1 cellular context compared by ENCODE assay signal in the genomic region with DNA sequence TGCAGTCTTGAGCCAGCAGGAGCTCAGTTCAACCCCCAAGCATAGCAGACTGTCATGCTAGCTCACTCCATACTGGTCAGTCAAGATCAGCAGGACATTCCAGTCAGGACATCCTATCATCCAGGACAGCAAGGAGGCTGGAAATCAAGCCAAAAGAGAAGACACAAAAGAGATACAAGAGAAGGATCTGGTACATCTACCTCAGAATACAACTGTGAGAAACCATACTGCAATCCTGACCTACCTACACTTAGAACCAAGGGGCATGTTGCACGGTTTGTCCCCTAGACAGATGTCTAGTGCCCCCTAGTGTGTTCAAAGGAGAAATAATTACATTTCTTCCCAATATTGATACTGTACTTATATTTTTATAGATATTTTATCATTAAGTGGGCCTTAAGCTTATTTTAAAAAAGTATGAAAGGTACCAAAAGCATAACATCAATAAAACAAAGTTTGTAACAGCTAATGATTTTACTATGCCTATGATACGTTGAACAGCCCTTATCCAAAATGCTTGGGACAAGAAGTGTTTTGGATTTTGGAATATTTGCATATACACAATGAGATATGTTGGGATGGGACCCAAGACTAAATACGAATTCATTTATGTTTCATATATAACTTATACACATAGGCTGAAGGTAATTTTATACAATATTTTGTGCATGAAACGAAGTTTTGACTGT.
TF ChIP-seq lines count a peak whose summit lies in the region.

No MANE protein-coding gene starts in this region.

TF ChIP-seq in GM12878, 131 proteins besides CTCF, POLR2A, EP300 and RAD21:
- TF ChIP-seq SMC3 (IDR thresholded peaks at IDR 0.05; ENCODE audit: borderline replicate concordance, low read length) (peak; percentile 57; the same call in 1 of the 2 replicates), LARP7 (IDR thresholded peaks at IDR 0.05) (no peak)
- TF ChIP-seq, protein P1, sequence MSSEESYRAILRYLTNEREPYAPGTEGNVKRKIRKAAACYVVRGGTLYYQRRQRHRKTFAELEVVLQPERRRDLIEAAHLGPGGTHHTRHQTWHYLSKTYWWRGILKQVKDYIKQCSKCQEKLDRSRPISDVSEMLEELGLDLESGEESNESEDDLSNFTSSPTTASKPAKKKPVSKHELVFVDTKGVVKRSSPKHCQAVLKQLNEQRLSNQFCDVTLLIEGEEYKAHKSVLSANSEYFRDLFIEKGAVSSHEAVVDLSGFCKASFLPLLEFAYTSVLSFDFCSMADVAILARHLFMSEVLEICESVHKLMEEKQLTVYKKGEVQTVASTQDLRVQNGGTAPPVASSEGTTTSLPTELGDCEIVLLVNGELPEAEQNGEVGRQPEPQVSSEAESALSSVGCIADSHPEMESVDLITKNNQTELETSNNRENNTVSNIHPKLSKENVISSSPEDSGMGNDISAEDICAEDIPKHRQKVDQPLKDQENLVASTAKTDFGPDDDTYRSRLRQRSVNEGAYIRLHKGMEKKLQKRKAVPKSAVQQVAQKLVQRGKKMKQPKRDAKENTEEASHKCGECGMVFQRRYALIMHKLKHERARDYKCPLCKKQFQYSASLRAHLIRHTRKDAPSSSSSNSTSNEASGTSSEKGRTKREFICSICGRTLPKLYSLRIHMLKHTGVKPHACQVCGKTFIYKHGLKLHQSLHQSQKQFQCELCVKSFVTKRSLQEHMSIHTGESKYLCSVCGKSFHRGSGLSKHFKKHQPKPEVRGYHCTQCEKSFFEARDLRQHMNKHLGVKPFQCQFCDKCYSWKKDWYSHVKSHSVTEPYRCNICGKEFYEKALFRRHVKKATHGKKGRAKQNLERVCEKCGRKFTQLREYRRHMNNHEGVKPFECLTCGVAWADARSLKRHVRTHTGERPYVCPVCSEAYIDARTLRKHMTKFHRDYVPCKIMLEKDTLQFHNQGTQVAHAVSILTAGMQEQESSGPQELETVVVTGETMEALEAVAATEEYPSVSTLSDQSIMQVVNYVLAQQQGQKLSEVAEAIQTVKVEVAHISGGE (CRISPR knock-in tag; IDR thresholded peaks at IDR 0.05): no peak
